Comparison of ENCODE assay signal across 2 cellular contexts in the genomic region with DNA sequence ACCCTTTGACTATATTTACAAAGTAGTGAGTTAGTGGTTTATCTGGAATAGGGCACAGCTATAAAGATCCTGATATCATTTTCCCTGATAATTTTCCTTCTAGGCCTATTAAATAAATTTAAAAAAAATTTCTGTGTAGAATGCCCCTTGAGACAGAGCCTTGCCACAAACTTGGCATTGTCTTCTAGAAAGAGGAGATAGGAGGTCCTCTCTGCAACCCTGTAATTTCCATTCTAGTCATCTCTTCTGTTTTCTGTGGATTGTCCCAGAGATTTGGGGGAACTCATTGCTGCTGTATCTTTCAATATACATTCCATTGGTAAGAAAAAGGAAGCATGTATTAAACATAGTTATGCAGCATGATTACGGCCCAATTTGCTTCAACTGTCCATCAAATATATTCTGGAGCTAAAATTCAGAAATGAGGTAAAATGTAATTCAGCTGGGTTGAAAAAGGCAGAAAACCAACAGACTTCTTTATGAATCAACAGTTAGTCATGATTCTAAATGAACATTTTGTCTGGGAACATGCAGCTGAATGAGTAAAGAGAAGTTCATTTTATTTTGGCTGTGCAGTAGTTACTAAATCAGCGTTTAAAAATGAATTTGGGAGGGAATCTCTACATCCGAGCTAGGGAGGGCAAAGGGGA.
TF ChIP-seq lines count a peak whose summit lies in the region.

No MANE protein-coding gene starts in this region.

TF ChIP-seq in GM12878, 131 proteins besides CTCF, POLR2A, EP300 and RAD21:
- TF ChIP-seq TBL1XR1 (IDR thresholded peaks at IDR 0.05; ENCODE audit: low read depth, low read length) = no peak
- no peak for TF ChIP-seq SP1 (IDR thresholded peaks at IDR 0.05; ENCODE audit: low read depth, low read length)
- TF ChIP-seq POLR2AphosphoS5 (IDR thresholded peaks at IDR 0.05; ENCODE audit: low read length) = 0 out of 2 replicates have a peak, but pooled peaks have one; percentile 7
- no peak for TF ChIP-seq PAX8 (IDR thresholded peaks at IDR 0.05)

TF ChIP-seq in HepG2, 621 proteins besides CTCF, POLR2A, EP300 and RAD21:
- TF ChIP-seq UBTF (CRISPR knock-in tag; IDR thresholded peaks at IDR 0.05) = no peak
